Comparison of ENCODE assay signal across 8 cellular contexts in the genomic region with DNA sequence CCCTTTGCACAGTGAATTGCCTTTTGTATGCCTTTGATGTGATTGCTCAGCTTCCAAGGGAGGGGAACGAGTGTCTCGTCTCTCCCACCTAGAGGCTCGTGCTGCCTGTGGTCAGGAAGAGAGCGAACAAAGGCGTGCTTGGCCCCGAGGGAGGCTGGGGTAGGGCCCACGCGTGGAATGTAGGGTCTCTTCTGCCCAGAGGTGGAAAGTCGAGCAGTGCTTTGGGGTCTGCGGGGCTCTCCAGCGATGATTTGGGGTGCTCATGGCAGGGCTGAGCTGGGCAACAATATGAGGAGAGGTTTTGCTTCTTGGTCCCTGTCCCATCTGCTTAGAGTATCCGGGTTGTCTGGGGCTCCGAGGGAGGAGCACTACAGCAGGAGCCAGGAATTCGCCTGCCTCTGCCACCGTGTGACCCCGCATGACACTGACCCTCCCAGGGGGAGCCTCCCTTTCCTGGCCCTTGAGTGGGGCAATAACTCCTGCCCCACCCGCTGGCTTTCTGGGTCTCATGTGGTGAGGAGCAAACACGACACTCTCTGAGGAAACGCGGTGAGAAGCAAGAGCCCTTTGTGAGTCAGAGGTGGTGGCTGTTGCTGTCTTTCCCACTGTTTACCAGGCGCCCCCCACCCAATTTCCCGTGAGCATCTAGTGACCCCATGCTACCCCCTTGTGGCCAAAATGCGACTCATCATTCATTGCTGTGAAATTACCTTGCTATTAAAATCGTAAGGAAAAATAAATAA. TPM values are rescaled to one million over a fixed set of nuclear protein-coding genes. Genes with fewer than 3 reads are reported as not detected.
DNase-seq lines count a peak whose midpoint lies in the region; ATAC-seq and TF ChIP-seq lines count a peak whose summit lies in the region.

No MANE protein-coding gene starts in this region.

- WGBS in ovary, 3 donors, result 27 to 31% (median 27%) methylated on average over 20 to 24 of the region's 24 CpGs
- 14 to 17% methylated on average over 24 of the region's 24 CpGs for WGBS in tibial nerve, 2 donors

- H3K27me3 ChIP-seq in A673 (replicated peaks; ENCODE audit: insufficient read depth, low read depth, low read length, poor library complexity) (no peaks in the 10 kb centered on the region), HAP-1 (ENCODE audit: low read depth) (no peaks in the 10 kb centered on the region), Panc1 (ENCODE audit: control insufficient read depth, insufficient read depth, low read length) (no peaks in the 10 kb centered on the region), ovary (no peaks in the 10 kb centered on the region), tibial nerve (no peaks in the 10 kb centered on the region)

- ATAC-seq in Panc1 (peak; percentile 78), GM18870 (IDR thresholded peaks at IDR 0.05; ENCODE audit: unreplicated experiment) (no peak)

- peak; percentile 84 for TF ChIP-seq CTCF in A673 (conservative IDR thresholded peaks at IDR 0.05; ENCODE audit: low read depth, low read length)
- TF ChIP-seq CTCF in Panc1 (IDR thresholded peaks at IDR 0.05), result peak; percentile 92
- peak in 2 of 3 donors; percentile 30 to 58 for TF ChIP-seq CTCF in ovary (IDR thresholded peaks at IDR 0.05)
- peak; percentile 63 to 77 (median 73) for TF ChIP-seq CTCF in tibial nerve (IDR thresholded peaks at IDR 0.05)

- TF ChIP-seq EP300 in ovary (IDR thresholded peaks at IDR 0.05) (no peak), tibial nerve (IDR thresholded peaks at IDR 0.05) (peak in 1 of 2 donors; percentile 11)

- CTCF ChIA-PET in A673 (lab: Charles Lee) (interaction anchor here (0.6 to 0.7 kb wide), 3 partner anchors 48 to 1069 kb away, joined by 3 to 4 read pairs (median 4); no protein-coding TSS in a partner anchor), Panc1 (lab: Charles Lee) (interaction anchor here (0.6 to 2.2 kb wide), 4 partner anchors 8 to 1086 kb away, joined by 3 to 7 read pairs (median 6); no protein-coding TSS in a partner anchor)

- H3K4me3 ChIP-seq in A673 (ENCODE audit: low read depth, low read length, poor library complexity, severe bottlenecking), result peak overlapping the region; percentile 7
- no peak overlapping the region for H3K4me3 ChIP-seq in HAP-1
- peak overlapping the region; percentile 18 to 58 for H3K4me3 ChIP-seq in Panc1 (ENCODE audit: low read depth in 2 of 2, low read length in 2 of 2)
- no peak overlapping the region for H3K4me3 ChIP-seq in ovary
- peak overlapping the region; percentile 17 to 37 (median 21) for H3K4me3 ChIP-seq in tibial nerve

- H3K36me3 ChIP-seq in A673 (ENCODE audit: insufficient read depth, low read length, poor library complexity, severe bottlenecking) (no peaks in the 10 kb centered on the region), HAP-1 (replicated peaks) (no peaks in the 10 kb centered on the region), Panc1 (ENCODE audit: control insufficient read depth, insufficient read depth, low read length) (no peaks in the 10 kb centered on the region), ovary (no peaks in the 10 kb centered on the region), tibial nerve (no peaks in the 10 kb centered on the region)

- BruUV-seq in A673 (replicated peaks; lab: Mats Ljungman, UMichigan), result no TSS peak
- BruUV-seq in Panc1 (replicated peaks; lab: Mats Ljungman, UMichigan), result no TSS peak

- H3K9me3 ChIP-seq in A673 (ENCODE audit: low read depth, low read length, poor library complexity, severe bottlenecking) (no peaks in the 10 kb centered on the region), HAP-1 (no peaks in the 10 kb centered on the region), Panc1 (ENCODE audit: control insufficient read depth, insufficient read depth, low read depth, low read length) (no peaks in the 10 kb centered on the region), ovary (no peaks in the 10 kb centered on the region), tibial nerve (no peaks in the 10 kb centered on the region)

- POLR2A ChIA-PET in A673 (lab: Charles Lee; ENCODE audit: low non-redundant PET) (no interaction called here), Panc1 (lab: Charles Lee) (no interaction called here)

- H3K27ac ChIP-seq in A673 (ENCODE audit: low read depth, low read length, poor library complexity, severe bottlenecking) (peak overlapping the region; percentile 75), Panc1 (ENCODE audit: low read length) (peak overlapping the region; percentile 90), ovary (peak overlapping the region; percentile 26 to 38), tibial nerve (peak overlapping the region; percentile 76 to 90 (median 86))

- intact Hi-C loops in A673 (cut with micrococcal nuclease; ENCODE audit: unreplicated experiment), result loop anchor here (2.0 to 5.0 kb wide), 3 partner anchors 42 to 748 kb away; no protein-coding TSS in a partner anchor
- intact Hi-C loops in Panc1 (cut with micrococcal nuclease; ENCODE audit: unreplicated experiment), result loop anchor here (5.0 to 10.0 kb wide), 6 partner anchors 43 to 1248 kb away; no protein-coding TSS in a partner anchor
- intact Hi-C loops in ovary (cut with DNase I), result loop anchor here (2.0 to 10.0 kb wide), 9 partner anchors 42 to 1086 kb away; no protein-coding TSS in a partner anchor

- no peak for TF ChIP-seq POLR2A in ovary (IDR thresholded peaks at IDR 0.05)
- no peak for TF ChIP-seq POLR2A in tibial nerve (IDR thresholded peaks at IDR 0.05)

- DNase-seq in A673 (ENCODE audit: low spot score) (peak; percentile 82), HAP-1 (ENCODE audit: low spot score in 2 of 2) (peak; percentile 27 to 75), Panc1 (ENCODE audit: low read depth, low spot score) (no peak), activated gamma-delta T cell (lab: John Stamatoyannopoulos, UW) (peak; percentile 23), germinal center (ENCODE audit: low spot score) (peak; percentile 19), ovary (peak; percentile 35 to 60 (median 54)), tibial nerve (ENCODE audit: low spot score in 2 of 2) (peak; percentile 54 to 63)

- in situ Hi-C loops in HAP-1 (cut with MboI; ENCODE audit: low sequenced_read_pairs) (loop anchor here (10.0 to 25.0 kb wide), 2 partner anchors 966 to 1118 kb away; no protein-coding TSS in a partner anchor), Panc1 (cut with HindIII; ENCODE audit: low pct_unique_long_range_greater_than_20kb, low sequenced_read_pairs) (no loop called here)

- H3K4me1 ChIP-seq in A673 (ENCODE audit: insufficient read depth, low read length, poor library complexity, severe bottlenecking) (peaks cover 46% of the 10 kb centered on the region), HAP-1 (peaks cover 8% of the 10 kb centered on the region), Panc1 (ENCODE audit: control insufficient read depth, insufficient read depth, low read length) (peaks cover 50% of the 10 kb centered on the region), ovary (ENCODE audit: insufficient read depth) (peaks cover 10% of the 10 kb centered on the region), tibial nerve (peaks cover 0 to 79% (median 44%) of the 10 kb centered on the region in 4 donors)

RNA-seq across cellular contexts. Expression of a gene that starts 29.6 kb away (rescaled TPM):
- total RNA-seq in A673 (2021) (91.0 and 101 TPM in 2 replicates), Panc1 (2021; ENCODE audit: unreplicated experiment) (118 TPM), ovary (100 to 1,000 TPM in 4 of 7 donors, 10 to 100 TPM in 3; 86.8 to 514 (median 115) TPM), tibial nerve (100 to 1,000 TPM; 176 to 239 (median 239) TPM)
- polyA plus RNA-seq in Panc1 (2012; ENCODE audit: insufficient read length), result 48.3 TPM
- polyA plus RNA-seq in ovary, result 10 to 100 TPM; 67.6 to 78.7 TPM

Comparison
In these comparisons a context has a peak if more than half of its experiments do, and no peak if none do; other contexts are left out.
1. H3K27ac ChIP-seq: peak in every context shown above with its lines; median percentile 90 in Panc1; 86 in tibial nerve; 75 in A673; 32 in ovary.
2. H3K4me3 ChIP-seq: peak in A673 (single experiment), Panc1 (2 of 2) and tibial nerve (4 of 4); none in HAP-1 (single experiment) and ovary (single experiment).
3. Peak in every context shown above with its lines, with median percentiles within 50 percentile points of each other: CTCF ChIP-seq.